Comparison of ENCODE assay signal across 1 cellular context in the genomic region with DNA sequence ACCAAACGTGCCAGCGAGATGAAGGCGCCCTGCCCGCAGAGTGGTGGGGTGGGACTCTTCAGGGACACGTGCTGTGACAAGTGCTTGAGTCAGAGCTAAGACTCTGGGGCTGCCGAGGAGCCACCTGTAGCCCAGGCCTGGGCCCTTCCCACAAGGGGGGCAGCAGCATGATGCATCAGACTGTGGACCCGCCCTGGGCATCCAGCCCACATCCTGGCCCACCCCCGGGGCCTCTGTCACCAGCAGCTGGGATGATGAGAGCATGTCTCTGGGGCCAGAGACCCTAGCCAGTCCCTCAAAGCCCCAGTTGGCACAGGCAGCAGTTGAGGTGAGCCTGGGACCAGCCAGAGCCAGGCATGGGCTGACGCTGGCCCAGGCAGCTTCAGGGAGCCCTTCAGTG.
TF ChIP-seq lines count a peak whose summit lies in the region.

No MANE protein-coding gene starts in this region.

TF ChIP-seq in K562, 482 proteins besides CTCF, POLR2A, EP300 and RAD21:
- TF ChIP-seq ZNF253 (CRISPR knock-in tag; conservative IDR thresholded peaks at IDR 0.05) = no peak
- TF ChIP-seq HMGN3 (IDR thresholded peaks at IDR 0.05; ENCODE audit: borderline replicate concordance, extremely low read depth, insufficient read length, low read depth, low read length) = peak; percentile 8
- no peak for TF ChIP-seq MAZ (CRISPR knock-in tag; conservative IDR thresholded peaks at IDR 0.05 in 1 of 2, IDR thresholded peaks at IDR 0.05 in 1 of 2)
- no peak for TF ChIP-seq ZFP91 (CRISPR knock-in tag; IDR thresholded peaks at IDR 0.05)
